ENCODE assay signal across 12 cellular contexts in the genomic region with DNA sequence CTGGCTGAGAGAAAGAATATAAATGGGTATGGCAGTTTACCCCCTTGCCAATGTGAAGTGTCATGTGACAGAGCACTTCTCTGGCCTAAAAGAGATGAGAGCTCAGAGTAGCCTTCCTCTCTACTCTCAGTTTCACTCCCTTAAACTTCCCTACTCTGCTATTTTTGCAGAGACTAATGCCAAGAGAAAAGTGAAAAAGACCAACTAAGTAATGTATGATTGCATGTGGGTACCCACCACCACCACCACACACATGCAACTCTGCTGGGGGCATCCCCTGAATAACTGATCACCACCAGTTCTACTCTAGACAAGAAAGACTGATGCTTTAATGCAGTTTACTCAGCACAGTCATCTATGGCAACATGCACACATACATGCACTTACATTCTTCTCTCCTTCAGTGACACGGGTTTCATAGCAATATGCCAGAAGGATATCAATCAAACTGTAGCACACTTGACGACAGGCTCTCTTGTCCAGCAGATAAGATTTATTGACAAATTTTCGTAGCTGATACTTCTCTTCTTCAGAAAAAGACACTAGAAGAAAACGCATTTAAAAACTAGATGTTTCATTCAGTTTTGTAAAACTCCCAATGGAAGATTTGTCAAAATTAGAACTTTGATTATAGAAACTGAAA. TPM values are rescaled to one million over a fixed set of nuclear protein-coding genes. Genes with fewer than 3 reads are reported as not detected.
DNase-seq lines count a peak whose midpoint lies in the region; ATAC-seq lines count a peak whose summit lies in the region.
"Had no signal": no experiment of that assay in that cellular context is flagged by ENCODE, and none has a peak within 500 bp of the region (broad histone marks: within the 10 kb centered on the region; RNA-seq: fewer than 3 reads in every experiment).

No MANE protein-coding gene starts in this region.

- no peak overlapping the region for H3K4me3 Mint-ChIP-seq in activated naive CD4-positive, alpha-beta T cell treated with anti-CD3 and anti-CD28 coated beads for 36 hours
- H3K4me3 Mint-ChIP-seq in stimulated activated naive CD8-positive, alpha-beta T cell treated with anti-CD3 and anti-CD28 coated beads, Interleukin-15, amount 100 ng/mL, for 72 hours, result no peak overlapping the region
- H3K4me3 Mint-ChIP-seq: endodermal cell had no signal

- CTCF ChIA-PET in activated naive CD4-positive, alpha-beta T cell treated with anti-CD3 and anti-CD28 coated beads for 36 hours (lab: Charles Lee), result interaction anchor here (0.9 to 2.1 kb wide), 3 partner anchors 14 to 151 kb away, joined by 3 to 6 read pairs (median 4); no protein-coding TSS in a partner anchor

- peak; percentile 10 for DNase-seq in activated naive CD4-positive, alpha-beta T cell treated with anti-CD3 and anti-CD28 coated beads for 36 hours
- DNase-seq in activated naive CD4-positive, alpha-beta T cell treated with anti-CD3 and anti-CD28 coated beads, Interleukin-2, amount 50 U/mL, for 16 hours, result no peak
- DNase-seq in stimulated activated naive CD8-positive, alpha-beta T cell treated with anti-CD3 and anti-CD28 coated beads, Interleukin-15, amount 100 ng/mL, for 72 hours, result peak; percentile 21 to 73
- DNase-seq in GM03348 (ENCODE audit: low spot score) (no peak), DMS79 (lab: John Stamatoyannopoulos, UW) (no peak), iPS-NIHi11 (ENCODE audit: low spot score) (no peak)
- DNase-seq: activated effector memory CD4-positive, alpha-beta T cell treated with Interleukin-2 at 50 U/mL for 16 hours; C1 segment of cervical spinal cord; endodermal cell; NCI-H1048 had no signal

- H3K4me1 Mint-ChIP-seq in activated naive CD4-positive, alpha-beta T cell treated with anti-CD3 and anti-CD28 coated beads for 36 hours (ENCODE audit: low read depth), result peaks cover 19% of the 10 kb centered on the region
- peaks cover 25% of the 10 kb centered on the region for H3K4me1 Mint-ChIP-seq in stimulated activated naive CD8-positive, alpha-beta T cell treated with anti-CD3 and anti-CD28 coated beads, Interleukin-15, amount 100 ng/mL, for 72 hours

- H3K27ac Mint-ChIP-seq in activated naive CD4-positive, alpha-beta T cell treated with anti-CD3 and anti-CD28 coated beads for 36 hours, result no peak overlapping the region
- H3K27ac Mint-ChIP-seq in stimulated activated naive CD8-positive, alpha-beta T cell treated with anti-CD3 and anti-CD28 coated beads, Interleukin-15, amount 100 ng/mL, for 72 hours, result no peak overlapping the region
- H3K27ac Mint-ChIP-seq: endodermal cell had no signal

- H3K9me3 Mint-ChIP-seq in activated naive CD4-positive, alpha-beta T cell treated with anti-CD3 and anti-CD28 coated beads for 36 hours, result no peaks in the 10 kb centered on the region
- no peaks in the 10 kb centered on the region for H3K9me3 Mint-ChIP-seq in stimulated activated naive CD8-positive, alpha-beta T cell treated with anti-CD3 and anti-CD28 coated beads, Interleukin-15, amount 100 ng/mL, for 72 hours
- H3K9me3 Mint-ChIP-seq: endodermal cell had no signal

- H3K36me3 Mint-ChIP-seq in activated naive CD4-positive, alpha-beta T cell treated with anti-CD3 and anti-CD28 coated beads for 36 hours (ENCODE audit: low read depth), result peaks cover 23% of the 10 kb centered on the region

- intact Hi-C loops in activated naive CD4-positive, alpha-beta T cell treated with anti-CD3 and anti-CD28 coated beads for 36 hours (cut with micrococcal nuclease), result no loop called here

- ATAC-seq in HG02588 (IDR thresholded peaks at IDR 0.05; ENCODE audit: unreplicated experiment) (peak; percentile 69), HG03521 (IDR thresholded peaks at IDR 0.05; ENCODE audit: unreplicated experiment) (peak; percentile 47)
- peak; percentile 98 for ATAC-seq in stimulated activated naive CD8-positive, alpha-beta T cell treated with anti-CD3 and anti-CD28 coated beads, Interleukin-15, amount 100 ng/mL, for 72 hours

- H3K27me3 Mint-ChIP-seq in activated naive CD4-positive, alpha-beta T cell treated with anti-CD3 and anti-CD28 coated beads for 36 hours (ENCODE audit: low read depth), result no peaks in the 10 kb centered on the region
- H3K27me3 Mint-ChIP-seq in stimulated activated naive CD8-positive, alpha-beta T cell treated with anti-CD3 and anti-CD28 coated beads, Interleukin-15, amount 100 ng/mL, for 72 hours, result no peaks in the 10 kb centered on the region

RNA-seq across cellular contexts. Expression of a gene that starts 31.3 kb away (rescaled TPM):
- total RNA-seq in activated naive CD4-positive, alpha-beta T cell treated with anti-CD3 and anti-CD28 coated beads for 36 hours, result 10 to 100 TPM; 19.9 to 20.5 TPM

Comparison
In these comparisons a context has a peak if more than half of its experiments do, and no peak if none do; other contexts are left out.
1. DNase-seq: peak in activated naive CD4-positive, alpha-beta T cell treated with anti-CD3 and anti-CD28 coated beads for 36 hours (single experiment) and stimulated activated naive CD8-positive, alpha-beta T cell treated with anti-CD3 and anti-CD28 coated beads, Interleukin-15, amount 100 ng/mL, for 72 hours (2 of 2); none in activated naive CD4-positive, alpha-beta T cell treated with anti-CD3 and anti-CD28 coated beads, Interleukin-2, amount 50 U/mL, for 16 hours (single experiment), GM03348 (single experiment), DMS79 (single experiment) and iPS-NIHi11 (single experiment).
2. ATAC-seq: peak in every context shown above with its lines; median percentile 98 in stimulated activated naive CD8-positive, alpha-beta T cell treated with anti-CD3 and anti-CD28 coated beads, Interleukin-15, amount 100 ng/mL, for 72 hours; 69 in HG02588; 47 in HG03521.